In the genomic region with DNA sequence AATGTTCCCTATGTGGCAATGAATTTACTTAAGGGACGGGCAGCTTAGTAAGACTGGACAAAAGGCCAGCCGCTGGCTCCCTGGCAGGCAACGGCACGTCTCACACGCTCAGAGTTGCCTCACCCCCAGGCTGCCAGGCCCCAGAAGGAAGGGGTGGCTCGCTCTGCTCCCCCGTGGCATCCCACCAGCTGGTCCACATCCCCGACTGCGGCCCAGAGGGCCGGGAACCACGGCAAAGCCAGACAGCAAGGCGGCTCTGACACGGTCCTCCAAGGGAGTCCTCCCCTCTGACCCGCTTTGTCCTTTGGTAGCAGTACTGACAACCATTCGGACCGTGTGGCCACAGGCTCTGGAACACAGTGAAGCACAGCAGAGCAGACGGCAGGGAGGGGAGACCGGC, we compare ENCODE assay signal across 20 cellular contexts. TPM values are rescaled to one million over a fixed set of nuclear protein-coding genes. Genes with fewer than 3 reads are reported as not detected.
A peak's percentile ranks its signal among the peaks of the same experiment; 100 is the strongest.
DNase-seq lines count a peak whose midpoint lies in the region; ATAC-seq, FAIRE-seq and TF ChIP-seq lines count a peak whose summit lies in the region.
"Had no signal": no experiment of that assay in that cellular context is flagged by ENCODE, and none has a peak within 500 bp of the region (broad histone marks: within the 10 kb centered on the region; RNA-seq: fewer than 3 reads in every experiment).

No MANE protein-coding gene starts in this region.

- no peaks in the 10 kb centered on the region for H3K9me3 ChIP-seq in HepG2 (ENCODE audit: low read length)
- H3K9me3 ChIP-seq: MG63 had no signal

- no peak for FAIRE-seq in HepG2 (lab: Jason Lieb, UNC)
- FAIRE-seq: D721Med, H54 had no signal

- H3K36me3 Mint-ChIP-seq in chondrocyte (ENCODE audit: low read depth) = peaks cover 14% of the 10 kb centered on the region

- H3K9me3 Mint-ChIP-seq in chondrocyte (ENCODE audit: low read depth) = no peaks in the 10 kb centered on the region
- H3K9me3 Mint-ChIP-seq: T-cell had no signal

- 98% methylated on average over 13 of the region's 18 CpGs for WGBS in HepG2 (ENCODE audit: low lambda C conversion rate)

- no peaks in the 10 kb centered on the region for H3K27me3 Mint-ChIP-seq in chondrocyte (ENCODE audit: low read depth)
- H3K27me3 Mint-ChIP-seq: T-cell had no signal

- H3K4me3 ChIP-seq in HepG2 (replicated peaks in 1 of 3; ENCODE audit: insufficient read depth in 1 of 3, low read depth in 2 of 3, low read length in 3 of 3) = no peak overlapping the region
- H3K4me3 ChIP-seq: MG63, PC-9, SK-N-MC had no signal

- no peak for ATAC-seq in Right ventricle myocardium superior (ENCODE audit: poor library complexity)
- no peak for ATAC-seq in HepG2
- no peak for ATAC-seq in GM19324 (IDR thresholded peaks at IDR 0.05; ENCODE audit: low FRiP score, unreplicated experiment)
- ATAC-seq: T-cell had no signal

- no peak overlapping the region for H3K9ac ChIP-seq in HepG2 (ENCODE audit: insufficient read depth, low read depth, low read length)

- no peak overlapping the region for H3K4me2 ChIP-seq in HepG2 (ENCODE audit: low read depth, low read length)
- H3K4me2 ChIP-seq: PC-9 had no signal

- H2AFZ ChIP-seq in HepG2 (ENCODE audit: low read length) = no peak overlapping the region
- H2AFZ ChIP-seq: PC-9 had no signal

- peaks cover 13 to 30% of the 10 kb centered on the region in 2 experiments; a peak in 4 of 5 replicates for H3K36me3 ChIP-seq in HepG2 (replicated peaks in 1 of 2; ENCODE audit: control insufficient read depth in 1 of 2, insufficient read depth in 2 of 2, low read length in 2 of 2)
- H3K36me3 ChIP-seq: MG63 had no signal

- TF ChIP-seq EP300 in HepG2 (IDR thresholded peaks at IDR 0.05; ENCODE audit: low read depth in 2 of 2, low read length in 2 of 2) (no peak), HepG2 (CRISPR knock-in tag; IDR thresholded peaks at IDR 0.05; ENCODE audit: borderline replicate concordance) (no peak)

- H3K27ac ChIP-seq in HepG2 (ENCODE audit: extremely low read length, insufficient read depth, low read length) = no peak overlapping the region
- H3K27ac ChIP-seq: PC-9, SK-N-MC had no signal

- in situ Hi-C loops in HepG2 (cut with HindIII; ENCODE audit: extremely low pct_ligation_motif_present, low pct_unique_long_range_greater_than_20kb) = no loop called here

- H3K27me3 ChIP-seq in HepG2 (ENCODE audit: control insufficient read depth in 1 of 2, insufficient read depth in 2 of 2, low read length in 2 of 2) = no peaks in the 10 kb centered on the region
- H3K27me3 ChIP-seq: MG63 had no signal

- peaks cover 7% of the 10 kb centered on the region for H3K79me2 ChIP-seq in HepG2 (ENCODE audit: insufficient read depth, low read length)

- H3K4me3 Mint-ChIP-seq in chondrocyte (ENCODE audit: unreplicated experiment) = no peak overlapping the region
- H3K4me3 Mint-ChIP-seq: CD14-positive monocyte, T-cell had no signal

- CTCF ChIA-PET in HepG2 (lab: Yijun Ruan, JAX; ENCODE audit: low intra/inter-chr PET ratio, low total read pairs) = no interaction called here

- no peak for TF ChIP-seq POLR2A in HepG2 (IDR thresholded peaks at IDR 0.05; ENCODE audit: insufficient read depth in 1 of 2, low read depth in 2 of 2, low read length in 2 of 2)

- no peak overlapping the region for H3K27ac Mint-ChIP-seq in chondrocyte (ENCODE audit: unreplicated experiment)
- H3K27ac Mint-ChIP-seq: T-cell had no signal

- no peak for TF ChIP-seq CTCF in HepG2 (CRISPR knock-in tag; IDR thresholded peaks at IDR 0.05)
- no peak for TF ChIP-seq CTCF in chondrocyte (IDR thresholded peaks at IDR 0.05)

- peaks cover 5% of the 10 kb centered on the region for H3K4me1 Mint-ChIP-seq in chondrocyte (ENCODE audit: low read depth)
- H3K4me1 Mint-ChIP-seq: CD14-positive monocyte had no signal

- intact Hi-C loops in Right ventricle myocardium superior (cut with DNase I) = no loop called here
- intact Hi-C loops in cardiac septum (cut with DNase I) = no loop called here
- intact Hi-C loops in HepG2 (cut with micrococcal nuclease; ENCODE audit: unreplicated experiment) = no loop called here

- no peak for TF ChIP-seq RAD21 in HepG2 (CRISPR knock-in tag; IDR thresholded peaks at IDR 0.05)

- no TSS peak for BruUV-seq in HepG2 (replicated peaks; lab: Mats Ljungman, UMichigan)

- POLR2A ChIA-PET in HepG2 (lab: Yijun Ruan, JAX) = interaction anchor here (0.7 kb wide), 1 partner anchor 86 kb away, joined by 3 read pairs; no protein-coding TSS in a partner anchor

- H3K4me1 ChIP-seq in HepG2 (ENCODE audit: insufficient read depth, low read length) = peaks cover 31% of the 10 kb centered on the region

- DNase-seq in Right ventricle myocardium superior (peak; percentile 34), cardiac septum (ENCODE audit: low spot score) (no peak), HepG2 (ENCODE audit: low spot score) (no peak), chondrocyte (ENCODE audit: low spot score) (no peak)
- no peak for DNase-seq in activated CD4-positive, alpha-beta T cell treated with anti-CD3 and anti-CD28 coated beads, Interleukin-2, amount 50 U/mL, for 48 hours
- DNase-seq: MG63, NCI-H1417 treated with DMSO at 0.1 percent for 48 hours, NCI-H187, NCI-H2107, NCI-H510A, NCI-H748 treated with DMSO at 0.1 percent for 48 hours, RPMI8226, SHP77 treated with DMSO at 0.1 percent for 48 hours, T-cell had no signal

- no peaks in the 10 kb centered on the region for H4K20me1 ChIP-seq in HepG2 (ENCODE audit: insufficient read depth, low read length)

RNA-seq across cellular contexts. Expression of a gene that starts 34.1 kb away (rescaled TPM):
- total RNA-seq in Right ventricle myocardium superior (10.6 TPM), cardiac septum (9.6 TPM), HepG2 (2016; rRNA removed; fragmentation: Illumina TruSeq; extraction: Trizol) (26.8 and 32.7 TPM in 2 replicates), chondrocyte (9.5 to 15.2 TPM (median 10.0 TPM) in 3 replicates)
- 11.4 TPM in 2 replicates for total RNA-seq in HepG2 (2016; cell fraction: cytosol; rRNA removed; fragmentation: Illumina TruSeq; extraction: Trizol; ENCODE audit: low read depth)
- total RNA-seq in HepG2 (2016; cell fraction: insoluble cytoplasmic fraction; rRNA removed; fragmentation: Illumina TruSeq; extraction: Trizol) = 26.2 and 40.5 TPM in 2 replicates
- total RNA-seq in HepG2 (2016; cell fraction: membrane; rRNA removed; fragmentation: Illumina TruSeq; extraction: Trizol) = 14.4 and 18.7 TPM in 2 replicates
- total RNA-seq in HepG2 (2016; cell fraction: nucleus; rRNA removed; fragmentation: Illumina TruSeq; extraction: Trizol) = 9.7 and 11.3 TPM in 2 replicates
- polyA plus RNA-seq in HepG2 (2011; rRNA removed) = 6.4 and 9.1 TPM in 2 replicates
- 8.6 and 15.0 TPM in 2 replicates for polyA plus RNA-seq in HepG2 (2011; cell fraction: cytosol; rRNA removed)
- polyA plus RNA-seq in HepG2 (2011; cell fraction: nucleus; rRNA removed) = 7.0 and 14.0 TPM in 2 replicates
- 9.3 and 12.3 TPM in 2 replicates for polyA plus RNA-seq in HepG2 (2012)
- 11.6 and 16.1 TPM in 2 replicates for polyA plus RNA-seq in HepG2 (2016; cell fraction: cytosol; fragmentation: Illumina TruSeq; extraction: Trizol; ENCODE audit: low read depth)
- 33.4 and 44.1 TPM in 2 replicates for polyA plus RNA-seq in HepG2 (2016; cell fraction: insoluble cytoplasmic fraction; fragmentation: Illumina TruSeq; extraction: Trizol; ENCODE audit: low read depth)
- 15.0 and 16.2 TPM in 2 replicates for polyA plus RNA-seq in HepG2 (2016; cell fraction: membrane; fragmentation: Illumina TruSeq; extraction: Trizol; ENCODE audit: low read depth)
- 21.7 and 21.8 TPM in 2 replicates for polyA plus RNA-seq in HepG2 (2016; cell fraction: nucleus; fragmentation: Illumina TruSeq; extraction: Trizol; ENCODE audit: insufficient read depth, low read depth)
- 10.9 and 35.3 TPM in 2 replicates for polyA minus RNA-seq in HepG2 (2011; rRNA and poly(A)+ RNA removed; ENCODE audit: low replicate concordance)
- polyA minus RNA-seq in HepG2 (2011; cell fraction: cytosol; rRNA and poly(A)+ RNA removed) = 3.8 and 4.1 TPM in 2 replicates
- 1.2 and 1.3 TPM in 2 replicates for polyA minus RNA-seq in HepG2 (2011; cell fraction: nucleus; rRNA and poly(A)+ RNA removed)

RNA-seq across cellular contexts. Expression of a gene that starts 34.1 kb away (rescaled TPM):
- 20.0 TPM for total RNA-seq in Right ventricle myocardium superior
- 15.6 TPM for total RNA-seq in cardiac septum
- 34.2 and 42.6 TPM in 2 replicates for total RNA-seq in HepG2 (2016; rRNA removed; fragmentation: Illumina TruSeq; extraction: Trizol)
- 13.1 and 15.3 TPM in 2 replicates for total RNA-seq in HepG2 (2016; cell fraction: cytosol; rRNA removed; fragmentation: Illumina TruSeq; extraction: Trizol; ENCODE audit: low read depth)
- 32.0 and 45.6 TPM in 2 replicates for total RNA-seq in HepG2 (2016; cell fraction: insoluble cytoplasmic fraction; rRNA removed; fragmentation: Illumina TruSeq; extraction: Trizol)
- total RNA-seq in HepG2 (2016; cell fraction: membrane; rRNA removed; fragmentation: Illumina TruSeq; extraction: Trizol) = 31.1 and 33.3 TPM in 2 replicates
- total RNA-seq in HepG2 (2016; cell fraction: nucleus; rRNA removed; fragmentation: Illumina TruSeq; extraction: Trizol) = 15.3 and 15.4 TPM in 2 replicates
- polyA plus RNA-seq in HepG2 (2011; rRNA removed) = 13.2 and 15.8 TPM in 2 replicates
- polyA plus RNA-seq in HepG2 (2011; cell fraction: cytosol; rRNA removed) = 11.1 and 11.7 TPM in 2 replicates
- 5.3 and 6.1 TPM in 2 replicates for polyA plus RNA-seq in HepG2 (2011; cell fraction: nucleus; rRNA removed)
- 13.3 and 14.1 TPM in 2 replicates for polyA plus RNA-seq in HepG2 (2012)
- polyA plus RNA-seq in HepG2 (2016; cell fraction: cytosol; fragmentation: Illumina TruSeq; extraction: Trizol; ENCODE audit: low read depth) = 12.8 and 16.1 TPM in 2 replicates
- 46.0 and 53.3 TPM in 2 replicates for polyA plus RNA-seq in HepG2 (2016; cell fraction: insoluble cytoplasmic fraction; fragmentation: Illumina TruSeq; extraction: Trizol; ENCODE audit: low read depth)
- polyA plus RNA-seq in HepG2 (2016; cell fraction: membrane; fragmentation: Illumina TruSeq; extraction: Trizol; ENCODE audit: low read depth) = 22.1 and 24.5 TPM in 2 replicates
- 29.4 and 33.1 TPM in 2 replicates for polyA plus RNA-seq in HepG2 (2016; cell fraction: nucleus; fragmentation: Illumina TruSeq; extraction: Trizol; ENCODE audit: insufficient read depth, low read depth)
- polyA minus RNA-seq in HepG2 (2011; rRNA and poly(A)+ RNA removed; ENCODE audit: low replicate concordance) = 13.9 and 40.9 TPM in 2 replicates
- 2.8 and 5.7 TPM in 2 replicates for polyA minus RNA-seq in HepG2 (2011; cell fraction: cytosol; rRNA and poly(A)+ RNA removed)
- 4.8 and 7.1 TPM in 2 replicates for polyA minus RNA-seq in HepG2 (2011; cell fraction: nucleus; rRNA and poly(A)+ RNA removed)
- 17.7 to 19.8 TPM (median 17.8 TPM) in 3 replicates for total RNA-seq in chondrocyte

RNA-seq across cellular contexts. Expression of a gene that starts 38.1 kb away (rescaled TPM):
- 19.1 TPM for total RNA-seq in Right ventricle myocardium superior
- 18.9 TPM for total RNA-seq in cardiac septum
- 20.6 and 33.7 TPM in 2 replicates for total RNA-seq in HepG2 (2016; rRNA removed; fragmentation: Illumina TruSeq; extraction: Trizol)
- total RNA-seq in HepG2 (2016; cell fraction: cytosol; rRNA removed; fragmentation: Illumina TruSeq; extraction: Trizol; ENCODE audit: low read depth) = 10.1 and 10.2 TPM in 2 replicates
- total RNA-seq in HepG2 (2016; cell fraction: insoluble cytoplasmic fraction; rRNA removed; fragmentation: Illumina TruSeq; extraction: Trizol) = 22.2 and 35.3 TPM in 2 replicates
- 13.0 and 13.3 TPM in 2 replicates for total RNA-seq in HepG2 (2016; cell fraction: membrane; rRNA removed; fragmentation: Illumina TruSeq; extraction: Trizol)
- 18.8 and 19.1 TPM in 2 replicates for total RNA-seq in HepG2 (2016; cell fraction: nucleus; rRNA removed; fragmentation: Illumina TruSeq; extraction: Trizol)
- 45.2 and 46.2 TPM in 2 replicates for polyA plus RNA-seq in HepG2 (2011; rRNA removed)
- polyA plus RNA-seq in HepG2 (2011; cell fraction: cytosol; rRNA removed) = 17.4 and 28.0 TPM in 2 replicates
- polyA plus RNA-seq in HepG2 (2011; cell fraction: nucleus; rRNA removed) = 34.3 and 35.3 TPM in 2 replicates
- polyA plus RNA-seq in HepG2 (2012) = 22.7 and 25.0 TPM in 2 replicates
- polyA plus RNA-seq in HepG2 (2016; cell fraction: cytosol; fragmentation: Illumina TruSeq; extraction: Trizol; ENCODE audit: low read depth) = 8.9 and 11.6 TPM in 2 replicates
- polyA plus RNA-seq in HepG2 (2016; cell fraction: insoluble cytoplasmic fraction; fragmentation: Illumina TruSeq; extraction: Trizol; ENCODE audit: low read depth) = 46.0 and 46.5 TPM in 2 replicates
- polyA plus RNA-seq in HepG2 (2016; cell fraction: membrane; fragmentation: Illumina TruSeq; extraction: Trizol; ENCODE audit: low read depth) = 14.2 and 16.9 TPM in 2 replicates
- 34.2 and 34.5 TPM in 2 replicates for polyA plus RNA-seq in HepG2 (2016; cell fraction: nucleus; fragmentation: Illumina TruSeq; extraction: Trizol; ENCODE audit: insufficient read depth, low read depth)
- 102 and 111 TPM in 2 replicates for polyA minus RNA-seq in HepG2 (2011; rRNA and poly(A)+ RNA removed; ENCODE audit: low replicate concordance)
- 18.2 and 21.3 TPM in 2 replicates for polyA minus RNA-seq in HepG2 (2011; cell fraction: cytosol; rRNA and poly(A)+ RNA removed)
- polyA minus RNA-seq in HepG2 (2011; cell fraction: nucleus; rRNA and poly(A)+ RNA removed) = 8.0 and 15.6 TPM in 2 replicates
- total RNA-seq in chondrocyte = 34.4 to 45.4 TPM (median 37.2 TPM) in 3 replicates

RNA-seq across cellular contexts. Expression of a gene that starts 43.4 kb away (rescaled TPM):
- 17.9 TPM for total RNA-seq in Right ventricle myocardium superior
- 13.5 TPM for total RNA-seq in cardiac septum
- 53.3 and 64.7 TPM in 2 replicates for total RNA-seq in HepG2 (2016; rRNA removed; fragmentation: Illumina TruSeq; extraction: Trizol)
- total RNA-seq in HepG2 (2016; cell fraction: cytosol; rRNA removed; fragmentation: Illumina TruSeq; extraction: Trizol; ENCODE audit: low read depth) = 47.7 and 50.1 TPM in 2 replicates
- 48.4 and 60.1 TPM in 2 replicates for total RNA-seq in HepG2 (2016; cell fraction: insoluble cytoplasmic fraction; rRNA removed; fragmentation: Illumina TruSeq; extraction: Trizol)
- total RNA-seq in HepG2 (2016; cell fraction: membrane; rRNA removed; fragmentation: Illumina TruSeq; extraction: Trizol) = 27.3 and 29.1 TPM in 2 replicates
- total RNA-seq in HepG2 (2016; cell fraction: nucleus; rRNA removed; fragmentation: Illumina TruSeq; extraction: Trizol) = 29.9 and 32.7 TPM in 2 replicates
- polyA plus RNA-seq in HepG2 (2011; rRNA removed) = 17.4 and 21.4 TPM in 2 replicates
- polyA plus RNA-seq in HepG2 (2011; cell fraction: cytosol; rRNA removed) = 10.9 and 20.1 TPM in 2 replicates
- polyA plus RNA-seq in HepG2 (2011; cell fraction: nucleus; rRNA removed) = 35.5 and 46.7 TPM in 2 replicates
- 10.5 and 17.0 TPM in 2 replicates for polyA plus RNA-seq in HepG2 (2012)
- 8.6 and 11.6 TPM in 2 replicates for polyA plus RNA-seq in HepG2 (2016; cell fraction: cytosol; fragmentation: Illumina TruSeq; extraction: Trizol; ENCODE audit: low read depth)
- 22.4 and 37.7 TPM in 2 replicates for polyA plus RNA-seq in HepG2 (2016; cell fraction: insoluble cytoplasmic fraction; fragmentation: Illumina TruSeq; extraction: Trizol; ENCODE audit: low read depth)
- polyA plus RNA-seq in HepG2 (2016; cell fraction: membrane; fragmentation: Illumina TruSeq; extraction: Trizol; ENCODE audit: low read depth) = 10.8 and 11.3 TPM in 2 replicates
- 31.9 and 32.8 TPM in 2 replicates for polyA plus RNA-seq in HepG2 (2016; cell fraction: nucleus; fragmentation: Illumina TruSeq; extraction: Trizol; ENCODE audit: insufficient read depth, low read depth)
- 26.5 and 51.4 TPM in 2 replicates for polyA minus RNA-seq in HepG2 (2011; rRNA and poly(A)+ RNA removed; ENCODE audit: low replicate concordance)
- polyA minus RNA-seq in HepG2 (2011; cell fraction: cytosol; rRNA and poly(A)+ RNA removed) = 24.4 and 27.0 TPM in 2 replicates
- 22.9 and 27.4 TPM in 2 replicates for polyA minus RNA-seq in HepG2 (2011; cell fraction: nucleus; rRNA and poly(A)+ RNA removed)
- 22.7 to 31.0 TPM (median 23.8 TPM) in 3 replicates for total RNA-seq in chondrocyte
